Comparison of ENCODE assay signal across 18 cellular contexts in genomic region chr17:78534492-78535284, GRCh38. TPM values are rescaled to one million over a fixed set of nuclear protein-coding genes. Genes with fewer than 3 reads are reported as not detected.
DNase-seq lines count a peak whose midpoint lies in the region; ATAC-seq, FAIRE-seq and TF ChIP-seq lines count a peak whose summit lies in the region.
"Had no signal": no experiment of that assay in that cellular context is flagged by ENCODE, and none has a peak within 500 bp of the region (broad histone marks: within the 10 kb centered on the region; RNA-seq: fewer than 3 reads in every experiment).

No MANE protein-coding gene starts in this region.

- no peak overlapping the region for H2AFZ ChIP-seq in astrocyte (ENCODE audit: low read depth, low read length)
- H2AFZ ChIP-seq: GM23248 had no signal

- H3K36me3 ChIP-seq in BLaER1 treated with 17β-estradiol and CSF1 and Interleukin-3, amounts not matched to agents 10 nM and 100 nM: no peaks in the 10 kb centered on the region
- H3K36me3 ChIP-seq in astrocyte (ENCODE audit: insufficient read depth, low read length): no peaks in the 10 kb centered on the region
- no peaks in the 10 kb centered on the region for H3K36me3 ChIP-seq in naive thymus-derived CD4-positive, alpha-beta T cell (ENCODE audit: control insufficient read depth in 2 of 3, insufficient read depth in 3 of 3, low read length in 3 of 3)
- H3K36me3 ChIP-seq: Peyer's patch had no signal

- H3K27me3 ChIP-seq in BLaER1 treated with 17β-estradiol and CSF1 and Interleukin-3, amounts not matched to agents 10 nM and 100 nM: no peaks in the 10 kb centered on the region
- no peaks in the 10 kb centered on the region for H3K27me3 ChIP-seq in astrocyte (ENCODE audit: insufficient read depth, low read length)
- H3K27me3 ChIP-seq in naive thymus-derived CD4-positive, alpha-beta T cell (ENCODE audit: control insufficient read depth in 2 of 2, insufficient read depth in 2 of 2, low read length in 2 of 2): no peaks in the 10 kb centered on the region
- H3K27me3 ChIP-seq: Peyer's patch had no signal

- H3K9me3 ChIP-seq in BLaER1 treated with 17β-estradiol and CSF1 and Interleukin-3, amounts not matched to agents 10 nM and 100 nM (replicated peaks in 1 of 11): no peaks in the 10 kb centered on the region
- no peaks in the 10 kb centered on the region for H3K9me3 ChIP-seq in astrocyte (ENCODE audit: insufficient read depth, low read depth, low read length)
- H3K9me3 ChIP-seq in naive thymus-derived CD4-positive, alpha-beta T cell (ENCODE audit: control insufficient read depth in 2 of 3, low read length in 3 of 3): no peaks in the 10 kb centered on the region
- H3K9me3 ChIP-seq: Peyer's patch had no signal

- H3K4me1 ChIP-seq in BLaER1 treated with 17β-estradiol and CSF1 and Interleukin-3, amounts not matched to agents 10 nM and 100 nM: peaks cover 26 to 64% (median 48%) of the 10 kb centered on the region in 10 experiments
- H3K4me1 ChIP-seq in astrocyte (ENCODE audit: insufficient read depth, low read length): no peaks in the 10 kb centered on the region
- peaks cover 2 to 20% of the 10 kb centered on the region in 2 donors for H3K4me1 ChIP-seq in naive thymus-derived CD4-positive, alpha-beta T cell (ENCODE audit: control insufficient read depth in 2 of 2, insufficient read depth in 2 of 2, low read length in 2 of 2)

- no peak overlapping the region for H3K4me3 Mint-ChIP-seq in Calu3 (ENCODE audit: low read depth, unreplicated experiment)
- H3K4me3 Mint-ChIP-seq in astrocyte (ENCODE audit: unreplicated experiment): peak overlapping the region; percentile 34
- H3K4me3 Mint-ChIP-seq in naive thymus-derived CD4-positive, alpha-beta T cell: peak overlapping the region in 8 of 10 donors; percentile 61 to 82 (median 81)
- H3K4me3 Mint-ChIP-seq: CD14-positive monocyte had no signal

- no peak overlapping the region for H3K4me3 ChIP-seq in BLaER1 treated with 17β-estradiol and CSF1 and Interleukin-3, amounts not matched to agents 10 nM and 100 nM
- H3K4me3 ChIP-seq in astrocyte (ENCODE audit: insufficient read depth, low read depth, low read length): no peak overlapping the region
- H3K4me3 ChIP-seq in naive thymus-derived CD4-positive, alpha-beta T cell (ENCODE audit: low read length): no peak overlapping the region
- H3K4me3 ChIP-seq: GM23248, Peyer's patch had no signal

- H4K20me1 ChIP-seq in BLaER1 treated with 17β-estradiol and CSF1 and Interleukin-3, amounts not matched to agents 10 nM and 100 nM: no peaks in the 10 kb centered on the region
- no peaks in the 10 kb centered on the region for H4K20me1 ChIP-seq in astrocyte (ENCODE audit: insufficient read depth, low read length)

- H3K36me3 Mint-ChIP-seq in Calu3 (ENCODE audit: insufficient read depth, unreplicated experiment): peaks cover 11% of the 10 kb centered on the region
- no peaks in the 10 kb centered on the region for H3K36me3 Mint-ChIP-seq in astrocyte (ENCODE audit: low read depth, unreplicated experiment)
- H3K36me3 Mint-ChIP-seq in naive thymus-derived CD4-positive, alpha-beta T cell: no peaks in the 10 kb centered on the region
- H3K36me3 Mint-ChIP-seq: CD14-positive monocyte had no signal

- ATAC-seq in naive thymus-derived CD4-positive, alpha-beta T cell: no peak
- ATAC-seq in GM21786 (IDR thresholded peaks at IDR 0.05; ENCODE audit: unreplicated experiment) (no peak), GM18868 (IDR thresholded peaks at IDR 0.05; ENCODE audit: unreplicated experiment) (no peak)

- peak overlapping the region; percentile 24 for H3K27ac Mint-ChIP-seq in Calu3 (ENCODE audit: unreplicated experiment)
- no peak overlapping the region for H3K27ac Mint-ChIP-seq in astrocyte (ENCODE audit: unreplicated experiment)
- peak overlapping the region; percentile 36 to 98 (median 85) for H3K27ac Mint-ChIP-seq in naive thymus-derived CD4-positive, alpha-beta T cell
- H3K27ac Mint-ChIP-seq: progenitor cell of endocrine pancreas had no signal

- H3K4me1 Mint-ChIP-seq in Calu3 (ENCODE audit: low read depth, unreplicated experiment): peaks cover 65% of the 10 kb centered on the region
- no peaks in the 10 kb centered on the region for H3K4me1 Mint-ChIP-seq in astrocyte (ENCODE audit: low read depth, unreplicated experiment)
- H3K4me1 Mint-ChIP-seq in naive thymus-derived CD4-positive, alpha-beta T cell: peaks cover 20 to 46% (median 26%) of the 10 kb centered on the region in 7 donors

- peak overlapping the region in 2 of 11 experiments; percentile 23 to 45; a peak in 1 of 22 replicates for H3K9ac ChIP-seq in BLaER1 treated with 17β-estradiol and CSF1 and Interleukin-3, amounts not matched to agents 10 nM and 100 nM
- H3K9ac ChIP-seq in astrocyte (ENCODE audit: low read length): no peak overlapping the region
- H3K9ac ChIP-seq: GM23248 had no signal

- no peak for DNase-seq in Calu3
- DNase-seq in astrocyte (ENCODE audit: low read depth): no peak
- DNase-seq in naive thymus-derived CD4-positive, alpha-beta T cell: peak in 2 of 9 donors; percentile 4 to 5
- DNase-seq in NCI-H187 treated with DMSO at 0.1 percent for 48 hours (lab: John Stamatoyannopoulos, UW): no peak
- DNase-seq: activated CD4-positive, alpha-beta T cell treated with anti-CD3 and anti-CD28 coated beads for 4 hours; GM23248; KG1; NCI-H510A; Peyer's patch had no signal

- H3K27ac ChIP-seq in BLaER1 treated with 17β-estradiol and CSF1 and Interleukin-3, amounts not matched to agents 10 nM and 100 nM: peak overlapping the region in 5 of 11 experiments; percentile 2 to 65 (median 37); a peak in 6 of 22 replicates
- no peak overlapping the region for H3K27ac ChIP-seq in astrocyte (ENCODE audit: low read depth, low read length)
- no peak overlapping the region for H3K27ac ChIP-seq in naive thymus-derived CD4-positive, alpha-beta T cell (ENCODE audit: low read depth, low read length)
- H3K27ac ChIP-seq: GM23248, Peyer's patch had no signal

- peak overlapping the region; percentile 45 to 83 (median 75) for H3K4me2 ChIP-seq in BLaER1 treated with 17β-estradiol and CSF1 and Interleukin-3, amounts not matched to agents 10 nM and 100 nM
- H3K4me2 ChIP-seq in astrocyte (ENCODE audit: low read length): no peak overlapping the region

- no peak for TF ChIP-seq CTCF in Calu3 (IDR thresholded peaks at IDR 0.05; ENCODE audit: unreplicated experiment)
- TF ChIP-seq CTCF in astrocyte (IDR thresholded peaks at IDR 0.05; ENCODE audit: insufficient read depth, low read depth, low read length): no peak

- intact Hi-C loops in Calu3 (cut with micrococcal nuclease; ENCODE audit: unreplicated experiment): no loop called here
- intact Hi-C loops in naive thymus-derived CD4-positive, alpha-beta T cell (cut with micrococcal nuclease): no loop called here

- CTCF ChIA-PET in Calu3 (lab: Charles Lee): no interaction called here
- CTCF ChIA-PET in naive thymus-derived CD4-positive, alpha-beta T cell (lab: Charles Lee): interaction anchor here (1.1 kb wide), 1 partner anchor 38 kb away, joined by 3 read pairs; no protein-coding TSS in a partner anchor

- POLR2A ChIA-PET in naive thymus-derived CD4-positive, alpha-beta T cell (lab: Charles Lee): interaction anchor here (0.8 kb wide), 1 partner anchor 49 kb away, joined by 3 read pairs; no protein-coding TSS in a partner anchor

- no peaks in the 10 kb centered on the region for H3K27me3 Mint-ChIP-seq in Calu3 (ENCODE audit: unreplicated experiment)
- peaks cover 12% of the 10 kb centered on the region for H3K27me3 Mint-ChIP-seq in astrocyte (ENCODE audit: low read depth, unreplicated experiment)
- H3K27me3 Mint-ChIP-seq in naive thymus-derived CD4-positive, alpha-beta T cell: no peaks in the 10 kb centered on the region
- H3K27me3 Mint-ChIP-seq: progenitor cell of endocrine pancreas had no signal

- BruUV-seq in Calu3 (replicated peaks; lab: Mats Ljungman, UMichigan): no TSS peak

- no peak for FAIRE-seq in astrocyte (lab: Jason Lieb, UNC)
- FAIRE-seq: GM18507 had no signal

- H3K9me3 Mint-ChIP-seq in Calu3 (ENCODE audit: low read depth, unreplicated experiment) (peaks cover 4% of the 10 kb centered on the region), astrocyte (ENCODE audit: unreplicated experiment) (peaks cover 5% of the 10 kb centered on the region)
- peaks cover 0 to 3% (median 0%) of the 10 kb centered on the region in 11 donors for H3K9me3 Mint-ChIP-seq in naive thymus-derived CD4-positive, alpha-beta T cell
- H3K9me3 Mint-ChIP-seq: activated T-helper 2 cell treated with anti-CD3 and anti-CD28 coated beads, Interferon-gamma antibody, Interleukin-2, Interleukin-4, amounts not matched to agents 10 μg/mL and 5 μg/mL and 100 μg/mL, durations not matched to agents 14 hours and 24 hours and 36 hours had no signal

- H3K79me2 ChIP-seq in astrocyte (ENCODE audit: insufficient read depth, low read length): no peaks in the 10 kb centered on the region

RNA-seq across cellular contexts. Expression of gene DNAH17, which starts 42.5 kb away (rescaled TPM):
- 0.19 and 0.61 TPM in 2 replicates for total RNA-seq in Calu3 (2022)
- 0.12 and 0.14 TPM in 2 replicates for total RNA-seq in astrocyte
- total RNA-seq in naive thymus-derived CD4-positive, alpha-beta T cell: 1 to 10 TPM in 1 of 5 experiments, under 1 TPM in 4; 0.05 to 1.0 (median 0.24) TPM
- polyA plus RNA-seq in naive thymus-derived CD4-positive, alpha-beta T cell: 1 to 10 TPM in 1 of 2 donors, under 1 TPM in 1; 0.38 to 1.5 TPM
- total RNA-seq: glomerular endothelial cell, GM23248, progenitor cell of endocrine pancreas, ureter had no signal
